ENCODE assay signal across 16 cellular contexts in the genomic region with DNA sequence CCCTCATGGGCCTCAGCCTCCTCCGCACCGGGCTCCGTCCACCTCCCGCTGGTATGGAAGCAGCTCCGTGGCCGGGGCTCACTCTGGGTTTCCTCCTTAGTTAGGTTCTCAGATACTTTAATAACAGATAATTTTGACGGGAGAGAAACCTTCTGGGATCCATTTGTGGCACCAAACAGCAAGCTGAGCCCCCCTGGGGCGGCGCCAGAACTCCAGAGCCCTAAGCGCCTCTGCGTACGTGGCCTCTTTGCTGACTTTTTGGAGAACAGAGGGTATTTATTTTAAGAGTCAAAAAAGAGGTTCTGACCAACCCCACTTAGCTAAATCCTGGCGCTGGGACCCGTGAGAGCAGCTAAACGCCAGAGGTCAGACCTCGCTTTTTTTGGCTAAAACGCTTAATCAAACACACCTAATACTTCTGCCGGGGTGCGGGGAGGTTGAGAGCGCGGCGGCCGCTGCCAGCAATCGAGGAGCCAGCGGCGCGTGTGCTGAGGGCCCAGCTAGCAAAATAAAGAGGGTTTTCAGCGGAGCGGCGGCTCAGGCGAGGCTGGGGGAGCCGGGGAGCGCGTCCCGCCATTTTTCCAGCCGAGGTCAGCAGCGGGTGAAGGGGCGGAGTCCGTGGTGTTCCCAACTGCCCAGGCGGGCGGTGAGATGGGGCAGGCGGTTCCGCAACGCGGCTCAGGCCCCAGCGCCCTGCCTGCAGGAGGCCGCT.
DNase-seq lines count a peak whose midpoint lies in the region; ATAC-seq and TF ChIP-seq lines count a peak whose summit lies in the region.
"Had no signal": no experiment of that assay in that cellular context is flagged by ENCODE, and none has a peak within 500 bp of the region (broad histone marks: within the 10 kb centered on the region; RNA-seq: fewer than 3 reads in every experiment).

No MANE protein-coding gene starts in this region.

- no peak overlapping the region for H2BK5ac ChIP-seq in neuronal stem cell (ENCODE audit: low read length)

- no peak for DNase-seq in ascending aorta (ENCODE audit: low spot score in 2 of 2)
- peak; percentile 63 for DNase-seq in iPS-NIHi11 (ENCODE audit: low spot score)
- DNase-seq in neuronal stem cell (ENCODE audit: low spot score), result no peak
- no peak for DNase-seq in upper lobe of right lung
- no peak for DNase-seq in NCI-H2196 treated with DMSO at 0.1 percent for 48 hours (lab: John Stamatoyannopoulos, UW; ENCODE audit: unreplicated experiment)
- no peak for DNase-seq in superior temporal gyrus (ENCODE audit: extremely low spot score)
- DNase-seq in activated CD4-positive, alpha-beta T cell treated with anti-CD3 and anti-CD28 coated beads, Interleukin-2, amount 10 ng/mL, durations not matched to agents 7 days and 5 days, result no peak
- DNase-seq: CD8-positive, alpha-beta memory T cell; GM23248; KBM-7; NCI-H1048; NCI-H446; Peyer's patch; SHP77 had no signal

- no peaks in the 10 kb centered on the region for H3K27me3 ChIP-seq in ascending aorta
- H3K27me3 ChIP-seq in neuronal stem cell (ENCODE audit: control insufficient read depth in 3 of 3, insufficient read depth in 3 of 3, low read depth in 1 of 3, low read length in 3 of 3), result peaks cover 0 to 57% (median 2%) of the 10 kb centered on the region in 3 experiments
- no peaks in the 10 kb centered on the region for H3K27me3 ChIP-seq in upper lobe of right lung
- H3K27me3 ChIP-seq: Peyer's patch had no signal

- CTCF ChIA-PET in activated CD4-positive, alpha-beta T cell treated with anti-CD3 and anti-CD28 coated beads, Interleukin-2, amount 10 ng/mL, durations not matched to agents 7 days and 5 days (lab: Charles Lee), result interaction anchor here (1.7 kb wide), 1 partner anchor 13 kb away, joined by 3 read pairs; no protein-coding TSS in a partner anchor

- H2BK120ac ChIP-seq in neuronal stem cell (ENCODE audit: low read depth, low read length), result peak overlapping the region; percentile 72

- intact Hi-C loops in ascending aorta (cut with DNase I) (loop anchor here (5.0 kb wide), 1 partner anchor 43 kb away; no protein-coding TSS in a partner anchor), upper lobe of right lung (cut with DNase I) (no loop called here)

- H2BK12ac ChIP-seq in neuronal stem cell (ENCODE audit: low read length), result no peak overlapping the region

- H3K14ac ChIP-seq in neuronal stem cell (ENCODE audit: low read length), result peak overlapping the region; percentile 33

- no peak overlapping the region for H3K27ac Mint-ChIP-seq in activated CD4-positive, alpha-beta T cell treated with anti-CD3 and anti-CD28 coated beads, Interleukin-2, amount 10 ng/mL, durations not matched to agents 7 days and 5 days
- H3K27ac Mint-ChIP-seq: CD8-positive, alpha-beta memory T cell had no signal

- H3K4me2 ChIP-seq in neuronal stem cell (ENCODE audit: insufficient read depth, low read length, poor library complexity, severe bottlenecking), result no peak overlapping the region
- H3K4me2 ChIP-seq: BLaER1 had no signal

- H3K4me1 Mint-ChIP-seq in activated CD4-positive, alpha-beta T cell treated with anti-CD3 and anti-CD28 coated beads, Interleukin-2, amount 10 ng/mL, durations not matched to agents 7 days and 5 days, result no peaks in the 10 kb centered on the region
- H3K4me1 Mint-ChIP-seq: CD8-positive, alpha-beta memory T cell had no signal

- H3K9me3 ChIP-seq in ascending aorta, result no peaks in the 10 kb centered on the region
- peaks cover 0 to 5% of the 10 kb centered on the region in 2 donors for H3K9me3 ChIP-seq in neuronal stem cell (replicated peaks in 1 of 2; ENCODE audit: control insufficient read depth in 2 of 2, insufficient read depth in 1 of 2, low read depth in 1 of 2, low read length in 2 of 2)
- no peaks in the 10 kb centered on the region for H3K9me3 ChIP-seq in upper lobe of right lung
- H3K9me3 ChIP-seq: BLaER1, Peyer's patch had no signal

- no peak overlapping the region for H3K9ac ChIP-seq in neuronal stem cell (ENCODE audit: low read depth, low read length, poor library complexity)
- H3K9ac ChIP-seq: BLaER1, GM23248 had no signal

- H4K8ac ChIP-seq in neuronal stem cell (ENCODE audit: low read depth, low read length), result no peak overlapping the region

- H3K4me3 ChIP-seq in ascending aorta (peak overlapping the region in 1 of 2 donors; percentile 39), neuronal stem cell (ENCODE audit: low read length in 2 of 2) (no peak overlapping the region), upper lobe of right lung (no peak overlapping the region)
- H3K4me3 ChIP-seq: BLaER1, GM23248, Peyer's patch had no signal

- peak overlapping the region; percentile 77 for H3K23ac ChIP-seq in neuronal stem cell (ENCODE audit: low read depth, low read length, poor library complexity)

- H2AFZ ChIP-seq in neuronal stem cell (ENCODE audit: low read length), result no peak overlapping the region
- H2AFZ ChIP-seq: GM23248 had no signal

- H3K27me3 Mint-ChIP-seq in activated CD4-positive, alpha-beta T cell treated with anti-CD3 and anti-CD28 coated beads, Interleukin-2, amount 10 ng/mL, durations not matched to agents 7 days and 5 days, result no peaks in the 10 kb centered on the region

- TF ChIP-seq CTCF in ascending aorta (IDR thresholded peaks at IDR 0.05) (no peak), upper lobe of right lung (IDR thresholded peaks at IDR 0.05) (no peak)

- H3K18ac ChIP-seq in neuronal stem cell (ENCODE audit: low read length), result peak overlapping the region; percentile 12

- H3K4me3 Mint-ChIP-seq in activated CD4-positive, alpha-beta T cell treated with anti-CD3 and anti-CD28 coated beads, Interleukin-2, amount 10 ng/mL, durations not matched to agents 7 days and 5 days, result no peak overlapping the region
- H3K4me3 Mint-ChIP-seq: CD8-positive, alpha-beta memory T cell had no signal

- H3K36me3 ChIP-seq in ascending aorta (peaks cover 0 to 20% of the 10 kb centered on the region in 2 donors), neuronal stem cell (replicated peaks in 1 of 2; ENCODE audit: control insufficient read depth in 2 of 2, insufficient read depth in 2 of 2, low read length in 2 of 2) (peaks cover 0 to 3% of the 10 kb centered on the region in 2 donors), upper lobe of right lung (no peaks in the 10 kb centered on the region)
- H3K36me3 ChIP-seq: BLaER1, Peyer's patch had no signal

- no peaks in the 10 kb centered on the region for H3K9me3 Mint-ChIP-seq in activated CD4-positive, alpha-beta T cell treated with anti-CD3 and anti-CD28 coated beads, Interleukin-2, amount 10 ng/mL, durations not matched to agents 7 days and 5 days
- H3K9me3 Mint-ChIP-seq: CD8-positive, alpha-beta memory T cell had no signal

- WGBS in neuronal stem cell (ENCODE audit: extremely low coverage in 2 of 2, insufficient read length in 2 of 2, insufficient replicate concordance in 1 of 2), 2 donors, result no CpG with 5 or more reads among the region's 47 CpGs

- peak overlapping the region; percentile 97 for H2BK15ac ChIP-seq in neuronal stem cell (ENCODE audit: low read length)

- peak; percentile 37 for ATAC-seq in upper lobe of right lung

- H3K79me1 ChIP-seq in neuronal stem cell (ENCODE audit: low read depth, low read length), result peaks cover 7% of the 10 kb centered on the region

- H2AK5ac ChIP-seq in neuronal stem cell (ENCODE audit: low read depth, low read length), result no peak overlapping the region

- no peak overlapping the region for H3K4ac ChIP-seq in neuronal stem cell (ENCODE audit: low read length)

- peak overlapping the region; percentile 83 for H3K27ac ChIP-seq in ascending aorta
- H3K27ac ChIP-seq in neuronal stem cell (replicated peaks; ENCODE audit: low read length), result no peak overlapping the region
- H3K27ac ChIP-seq in upper lobe of right lung, result peak overlapping the region; percentile 17
- H3K27ac ChIP-seq: BLaER1, GM23248, HL-60, Peyer's patch had no signal

- H3K4me1 ChIP-seq in ascending aorta, result peaks cover 6 to 36% of the 10 kb centered on the region in 2 donors
- peaks cover 0 to 9% of the 10 kb centered on the region in 2 donors for H3K4me1 ChIP-seq in neuronal stem cell (ENCODE audit: control insufficient read depth in 2 of 2, insufficient read depth in 1 of 2, low read depth in 1 of 2, low read length in 2 of 2)
- peaks cover 22% of the 10 kb centered on the region for H3K4me1 ChIP-seq in upper lobe of right lung

- POLR2A ChIA-PET in activated CD4-positive, alpha-beta T cell treated with anti-CD3 and anti-CD28 coated beads, Interleukin-2, amount 10 ng/mL, durations not matched to agents 7 days and 5 days (lab: Charles Lee), result no interaction called here

- H3K36me3 Mint-ChIP-seq in activated CD4-positive, alpha-beta T cell treated with anti-CD3 and anti-CD28 coated beads, Interleukin-2, amount 10 ng/mL, durations not matched to agents 7 days and 5 days (ENCODE audit: low read depth), result no peaks in the 10 kb centered on the region
- H3K36me3 Mint-ChIP-seq: CD8-positive, alpha-beta memory T cell had no signal

- H4K91ac ChIP-seq in neuronal stem cell (ENCODE audit: low read depth, low read length, poor library complexity), result no peak overlapping the region
